Comparison of ENCODE assay signal across 8 cellular contexts in genomic region chr17:19534562-19535149, GRCh38. TPM values are rescaled to one million over a fixed set of nuclear protein-coding genes. Genes with fewer than 3 reads are reported as not detected.
DNase-seq lines count a peak whose midpoint lies in the region; ATAC-seq and TF ChIP-seq lines count a peak whose summit lies in the region.

No MANE protein-coding gene starts in this region.

- no peak for ATAC-seq in HG03521 (IDR thresholded peaks at IDR 0.05; ENCODE audit: unreplicated experiment)
- no peak for ATAC-seq in esophagus mucosa

- no peak for TF ChIP-seq CTCF in fibroblast of pulmonary artery (IDR thresholded peaks at IDR 0.05; ENCODE audit: low read length, missing control alignments)

- no peak overlapping the region for H3K27ac ChIP-seq in rectal smooth muscle tissue (ENCODE audit: low read depth, low read length)

- DNase-seq in Daoy (ENCODE audit: low read depth) (peak; percentile 51), RPMI7951 (ENCODE audit: low read depth) (peak; percentile 23), fibroblast of pulmonary artery (ENCODE audit: low read depth) (peak; percentile 16), COLO829 (ENCODE audit: low spot score) (no peak), EL (no peak)

- H3K4me3 ChIP-seq in fibroblast of pulmonary artery (replicated peaks; ENCODE audit: low read depth, low read length) (peak overlapping the region; percentile 55), rectal smooth muscle tissue (ENCODE audit: low read length) (peak overlapping the region; percentile 59)

- H3K9ac ChIP-seq in rectal smooth muscle tissue (ENCODE audit: low read length), result no peak overlapping the region

- peaks cover 3% of the 10 kb centered on the region for H3K27me3 ChIP-seq in rectal smooth muscle tissue (ENCODE audit: control insufficient read depth, insufficient read depth, low read length)

- H3K4me1 ChIP-seq in rectal smooth muscle tissue (ENCODE audit: control insufficient read depth, insufficient read depth, low read length), result no peaks in the 10 kb centered on the region

- H3K36me3 ChIP-seq in rectal smooth muscle tissue (ENCODE audit: control insufficient read depth, insufficient read depth, low read length), result no peaks in the 10 kb centered on the region

RNA-seq across cellular contexts. Expression of gene SLC47A1, which starts 1.0 kb away (rescaled TPM):
- total RNA-seq in Daoy (2014; rRNA removed; shearing (Covaris generic)), result not detected in 2 replicates
- total RNA-seq in RPMI7951 (2014; rRNA removed; shearing (Covaris generic)), result 0.36 TPM in 1 of 2 replicates, not detected in the other
- total RNA-seq in esophagus mucosa, result 2.7 TPM

Comparison
In these comparisons a context has a peak if more than half of its experiments do, and no peak if none do; other contexts are left out.
1. DNase-seq: peak in Daoy (single experiment), RPMI7951 (single experiment) and fibroblast of pulmonary artery (single experiment); none in COLO829 (single experiment) and EL (single experiment).